Comparison of ENCODE assay signal across 5 cellular contexts in genomic region chr22:21440676-21441075, GRCh38. TPM values are rescaled to one million over a fixed set of nuclear protein-coding genes. Genes with fewer than 3 reads are reported as not detected.
"Had no signal": no experiment of that assay in that cellular context is flagged by ENCODE, and none has a peak within 500 bp of the region (broad histone marks: within the 10 kb centered on the region; RNA-seq: fewer than 3 reads in every experiment).

No MANE protein-coding gene starts in this region.

RNA-seq across cellular contexts. Expression of gene RIMBP3B, which starts 57.1 kb away (rescaled TPM):
- total RNA-seq: bronchial epithelial cell, dermis microvascular lymphatic vessel endothelial cell, endothelial cell of umbilical vein, skeletal muscle tissue, tibial nerve had no signal
- polyA plus RNA-seq: endothelial cell of umbilical vein had no signal
